In the genomic region with DNA sequence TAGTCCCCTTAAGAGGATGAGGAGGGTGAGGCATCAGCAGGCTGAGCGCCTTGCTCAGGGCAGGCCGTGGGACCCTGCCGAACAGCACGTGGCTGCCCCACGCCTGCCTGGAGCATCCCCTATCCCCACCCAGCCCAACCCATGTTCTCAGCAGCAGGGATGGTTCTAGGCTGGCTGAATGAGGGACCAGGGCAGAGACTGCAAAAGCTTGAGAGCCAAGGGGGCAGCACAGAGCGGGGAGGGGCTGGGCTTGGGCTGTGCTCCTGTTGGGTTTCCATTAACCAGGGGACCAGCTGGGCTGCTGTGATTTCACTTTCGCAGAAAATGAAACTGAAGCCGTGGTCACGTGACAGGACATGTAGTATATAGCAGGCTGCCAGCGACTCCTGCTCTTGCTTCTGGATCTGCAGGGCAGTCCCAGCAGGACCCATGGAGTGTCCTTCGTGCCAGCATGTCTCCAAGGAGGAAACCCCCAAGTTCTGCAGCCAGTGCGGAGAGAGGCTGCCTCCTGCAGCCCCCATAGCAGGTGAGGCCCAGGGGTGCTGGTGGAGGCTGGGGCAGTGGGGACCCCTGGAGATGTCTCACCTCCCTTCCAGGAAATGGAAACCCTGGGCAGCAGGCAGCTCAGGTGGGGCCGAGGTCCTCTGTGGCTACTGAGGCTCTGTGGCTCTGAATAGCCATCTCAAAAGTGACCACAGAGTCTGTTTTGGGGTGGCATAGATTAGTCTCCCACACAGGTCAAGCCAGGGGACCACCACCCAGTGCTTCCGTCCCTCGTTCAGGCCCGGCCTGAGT, we compare ENCODE assay signal across 1 cellular context.
TF ChIP-seq lines count a peak whose summit lies in the region.

No MANE protein-coding gene starts in this region.

TF ChIP-seq in PFSK-1, 5 proteins besides CTCF, POLR2A, EP300 and RAD21 (continued from another document):
- TF ChIP-seq SIN3A (IDR thresholded peaks at IDR 0.05; ENCODE audit: borderline replicate concordance, insufficient read depth, low read length): peak; percentile 28; the same call in 1 of the 2 replicates
